ENCODE assay signal across 8 cellular contexts in the genomic region with DNA sequence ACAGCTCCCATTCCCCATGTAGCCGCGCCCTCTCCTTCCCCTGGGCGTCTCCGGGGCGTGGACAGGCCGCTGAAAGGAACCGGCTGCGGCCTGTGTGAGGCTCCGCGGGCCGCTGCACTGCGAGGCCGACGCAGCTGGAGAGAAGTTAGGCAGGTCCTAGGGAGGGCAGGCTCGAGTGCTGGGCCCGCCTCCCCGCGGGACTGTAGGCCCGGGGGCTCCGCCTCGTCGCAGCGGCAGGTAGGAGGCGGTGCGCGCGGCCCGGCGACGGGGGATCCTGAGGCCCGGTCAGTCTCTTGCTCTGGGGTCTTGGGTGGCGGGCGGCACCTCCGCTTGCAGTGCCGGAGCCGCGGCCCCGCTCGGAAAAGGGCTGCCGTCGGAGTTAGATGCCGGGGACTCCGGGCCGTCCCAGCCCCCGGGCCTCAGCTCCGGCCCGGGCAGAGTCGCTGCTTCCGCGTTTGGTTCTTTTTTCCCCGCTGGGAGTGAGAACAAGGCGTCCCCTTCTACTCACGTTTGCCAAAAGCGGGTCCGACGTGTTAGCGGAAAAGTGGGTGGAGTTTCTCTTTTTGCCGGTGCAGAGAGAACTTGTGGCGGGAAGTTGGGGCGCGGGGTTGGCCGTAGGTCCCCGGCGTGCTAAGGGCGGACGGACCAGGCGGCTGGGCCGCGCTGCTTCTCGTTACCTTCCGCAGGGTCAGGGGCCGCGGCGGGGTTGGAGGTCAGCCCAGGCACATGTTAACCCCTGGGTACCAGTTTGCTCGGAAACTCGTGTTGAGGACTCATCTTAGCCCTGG. TPM values are rescaled to one million over a fixed set of nuclear protein-coding genes. Genes with fewer than 3 reads are reported as not detected.
A peak's percentile ranks its signal among the peaks of the same experiment; 100 is the strongest.
DNase-seq lines count a peak whose midpoint lies in the region; ATAC-seq, FAIRE-seq and TF ChIP-seq lines count a peak whose summit lies in the region.

A gene (plus strand): TSS at position 222 of the 788 bp plus-strand sequence. CDS start 2,026 bp downstream, outside the sequence.

- H2BK20ac ChIP-seq in IMR-90 (ENCODE audit: low read depth, low read length), result peak within 1 kb of the TSS; percentile 58; the same call in 1 of the 2 replicates

- H3K4me2 ChIP-seq in IMR-90 (ENCODE audit: low read depth, low read length), result peak within 1 kb of the TSS; percentile 97

- CTCF ChIA-PET in IMR-90 (lab: Yijun Ruan, JAX), result interaction anchor here (1.0 kb wide), 1 partner anchor 10 kb away, joined by 3 read pairs; no protein-coding TSS in a partner anchor

- peak; percentile 15; the same call in 1 of the 2 replicates for TF ChIP-seq RAD21 in IMR-90 (IDR thresholded peaks at IDR 0.05; ENCODE audit: low read length)

- H3K18ac ChIP-seq in IMR-90 (ENCODE audit: low read depth, low read length), result peak within 1 kb of the TSS; percentile 89

- H4K5ac ChIP-seq in IMR-90 (ENCODE audit: low read depth, low read length), result peak within 1 kb of the TSS; percentile 98

- no peaks in the 10 kb centered on the region; the same call in 1 of the 2 replicates for H3K9me1 ChIP-seq in IMR-90 (ENCODE audit: insufficient read depth, low read length)

- POLR2A ChIA-PET in IMR-90 (lab: Charles Lee; ENCODE audit: unreplicated experiment), result interaction anchor here (0.6 kb wide), 1 partner anchor 422 kb away, joined by 3 read pairs; no protein-coding TSS in a partner anchor

- TF ChIP-seq CTCF in IMR-90 (conservative IDR thresholded peaks at IDR 0.05; ENCODE audit: low read depth, low read length) (no peak), nephron (IDR thresholded peaks at IDR 0.05; ENCODE audit: unreplicated experiment in 3 of 3) (peak in 1 of 3 experiments; percentile 20)

- H3K4me1 Mint-ChIP-seq in activated T-helper 17 cell treated with anti-CD3 and anti-CD28 coated beads, Interleukin-2, amount 50 U/mL, for 72 hours, result peaks cover 22% of the 10 kb centered on the region
- H3K4me1 Mint-ChIP-seq in nephron, result peaks cover 14% of the 10 kb centered on the region
- peaks cover 48% of the 10 kb centered on the region for H3K4me1 Mint-ChIP-seq in stimulated activated naive CD8-positive, alpha-beta T cell treated with anti-CD3 and anti-CD28 coated beads, Interleukin-15, amount 100 ng/mL, for 72 hours

- TF ChIP-seq POLR2A in IMR-90 (IDR thresholded peaks at IDR 0.05; ENCODE audit: low read depth, low read length), result peak; percentile 56; the same call in 1 of the 2 replicates

- H2AK9ac ChIP-seq in IMR-90 (replicated peaks; ENCODE audit: low read depth, low read length, poor library complexity), result peak within 1 kb of the TSS; percentile 83

- in situ Hi-C loops in IMR-90 (cut with MboI; ENCODE audit: low sequenced_read_pairs), result no loop called here

- BruUV-seq in IMR-90 (replicated peaks; lab: Mats Ljungman, UMichigan), result no TSS peak

- peak within 1 kb of the TSS; percentile 98 for H3K9ac ChIP-seq in IMR-90 (ENCODE audit: low read depth, low read length)

- H3K4ac ChIP-seq in IMR-90 (ENCODE audit: low read depth, low read length), result peak within 1 kb of the TSS; percentile 91

- peak; percentile 74 for FAIRE-seq in RCC 7860 (lab: Jason Lieb, UNC)

- H2AFZ ChIP-seq in IMR-90 (replicated peaks; ENCODE audit: low read length, poor library complexity), result peak within 1 kb of the TSS; percentile 95

- peak within 1 kb of the TSS; percentile 69 for H2AK5ac ChIP-seq in IMR-90 (ENCODE audit: low read depth, low read length)

- peak within 1 kb of the TSS; percentile 91 for H3K23ac ChIP-seq in IMR-90 (ENCODE audit: low read depth, low read length)

- H3K56ac ChIP-seq in IMR-90 (ENCODE audit: extremely low read depth, insufficient read depth, low read length), result peak within 1 kb of the TSS; percentile 82

- 0% methylated on average over 25 of the region's 76 CpGs; no CpG with 5 or more reads in 1 of the 2 experiments for WGBS in IMR-90 (ENCODE audit: extremely low coverage in 2 of 2, insufficient read length in 1 of 2), 2 experiments

- peak within 1 kb of the TSS; percentile 84 for H3K4me3 ChIP-seq in IMR-90 (ENCODE audit: insufficient read depth, low read depth, low read length)

- no peaks in the 10 kb centered on the region for H3K27me3 Mint-ChIP-seq in activated T-helper 17 cell treated with anti-CD3 and anti-CD28 coated beads, Interleukin-2, amount 50 U/mL, for 72 hours
- H3K27me3 Mint-ChIP-seq in nephron (ENCODE audit: low read depth), result no peaks in the 10 kb centered on the region
- H3K27me3 Mint-ChIP-seq in stimulated activated naive CD8-positive, alpha-beta T cell treated with anti-CD3 and anti-CD28 coated beads, Interleukin-15, amount 100 ng/mL, for 72 hours, result no peaks in the 10 kb centered on the region

- H3K4me3 Mint-ChIP-seq in activated T-helper 17 cell treated with anti-CD3 and anti-CD28 coated beads, Interleukin-2, amount 50 U/mL, for 72 hours, result peak within 1 kb of the TSS; percentile 83
- peak within 1 kb of the TSS; percentile 85 to 93 (median 92) for H3K4me3 Mint-ChIP-seq in nephron
- peak within 1 kb of the TSS; percentile 87 to 89 for H3K4me3 Mint-ChIP-seq in stimulated activated naive CD8-positive, alpha-beta T cell treated with anti-CD3 and anti-CD28 coated beads, Interleukin-15, amount 100 ng/mL, for 72 hours

- peak within 1 kb of the TSS; percentile 67; the same call in 2 of the 3 replicates for H2BK15ac ChIP-seq in IMR-90 (ENCODE audit: low read depth, low read length)

- H4K20me1 ChIP-seq in IMR-90 (ENCODE audit: insufficient read depth, low read length), result no peaks in the 10 kb centered on the region

- H3K9me3 ChIP-seq in IMR-90 (ENCODE audit: control insufficient read depth, insufficient read depth, low read length), result no peaks in the 10 kb centered on the region

- no peaks in the 10 kb centered on the region for H3K36me3 ChIP-seq in IMR-90 (ENCODE audit: control insufficient read depth, insufficient read depth, low read length)

- ATAC-seq in GM21515 (IDR thresholded peaks at IDR 0.05; ENCODE audit: unreplicated experiment) (peak; percentile 90), IMR-90 (ENCODE audit: low read depth) (peak; percentile 96)
- peak; percentile 87 for ATAC-seq in activated T-helper 17 cell treated with anti-CD3 and anti-CD28 coated beads, Interleukin-2, amount 50 U/mL, for 72 hours (replicated peaks)
- ATAC-seq in stimulated activated naive CD8-positive, alpha-beta T cell treated with anti-CD3 and anti-CD28 coated beads, Interleukin-15, amount 100 ng/mL, for 72 hours, result peak; percentile 92

- peak; percentile 63 for DNase-seq in DMS114 treated with DMSO at 0.1 percent for 48 hours (lab: John Stamatoyannopoulos, UW; ENCODE audit: unreplicated experiment)
- DNase-seq in IMR-90, result peak; percentile 87
- peak; percentile 88 for DNase-seq in RCC 7860 (ENCODE audit: low spot score)
- peak; percentile 83 for DNase-seq in fibroblast of peridontal ligament (ENCODE audit: extremely low read depth)
- DNase-seq in stimulated activated naive CD8-positive, alpha-beta T cell treated with anti-CD3 and anti-CD28 coated beads, Interleukin-15, amount 100 ng/mL, for 72 hours, result peak; percentile 87 to 88

- peaks cover 22% of the 10 kb centered on the region for H3K36me3 Mint-ChIP-seq in activated T-helper 17 cell treated with anti-CD3 and anti-CD28 coated beads, Interleukin-2, amount 50 U/mL, for 72 hours (ENCODE audit: low read depth)
- peaks cover 7% of the 10 kb centered on the region for H3K36me3 Mint-ChIP-seq in nephron (ENCODE audit: low read depth)

- peak within 1 kb of the TSS; percentile 93 for H2BK120ac ChIP-seq in IMR-90 (ENCODE audit: low read depth, low read length)

- H3K9me3 Mint-ChIP-seq in activated T-helper 17 cell treated with anti-CD3 and anti-CD28 coated beads, Interleukin-2, amount 50 U/mL, for 72 hours, result no peaks in the 10 kb centered on the region
- H3K9me3 Mint-ChIP-seq in nephron, result no peaks in the 10 kb centered on the region
- no peaks in the 10 kb centered on the region for H3K9me3 Mint-ChIP-seq in stimulated activated naive CD8-positive, alpha-beta T cell treated with anti-CD3 and anti-CD28 coated beads, Interleukin-15, amount 100 ng/mL, for 72 hours

- H3K27ac Mint-ChIP-seq in activated T-helper 17 cell treated with anti-CD3 and anti-CD28 coated beads, Interleukin-2, amount 50 U/mL, for 72 hours, result peak within 1 kb of the TSS; percentile 83
- peak within 1 kb of the TSS; percentile 95 to 99 (median 97) for H3K27ac Mint-ChIP-seq in nephron
- peak within 1 kb of the TSS; percentile 96 to 97 for H3K27ac Mint-ChIP-seq in stimulated activated naive CD8-positive, alpha-beta T cell treated with anti-CD3 and anti-CD28 coated beads, Interleukin-15, amount 100 ng/mL, for 72 hours

- intact Hi-C loops in IMR-90 (cut with micrococcal nuclease), result loop anchor here (1.0 to 10.0 kb wide), 3 partner anchors 61 to 398 kb away; no protein-coding TSS in a partner anchor

- dilution Hi-C loops in IMR-90 (cut with HindIII; ENCODE audit: low sequenced_read_pairs, unreplicated experiment), result no loop called here

- peak within 1 kb of the TSS; percentile 95 for H3K14ac ChIP-seq in IMR-90 (replicated peaks; ENCODE audit: low read depth, low read length)

- peak within 1 kb of the TSS; percentile 84 to 96 for H4K8ac ChIP-seq in IMR-90 (ENCODE audit: low read depth in 2 of 2, low read length in 2 of 2)

- H3K79me1 ChIP-seq in IMR-90 (ENCODE audit: low read depth in 1 of 2, low read length in 2 of 2), result peaks cover 7 to 22% of the 10 kb centered on the region in 2 experiments; a peak in 3 of 4 replicates

- H4K91ac ChIP-seq in IMR-90 (ENCODE audit: insufficient read depth, low read depth, low read length), result peak within 1 kb of the TSS; percentile 86

- H2BK5ac ChIP-seq in IMR-90 (ENCODE audit: low read depth, low read length, poor library complexity, severe bottlenecking), result peak within 1 kb of the TSS; percentile 73

- H3K4me1 ChIP-seq in IMR-90 (ENCODE audit: control insufficient read depth, insufficient read depth, low read length), result peaks cover 2% of the 10 kb centered on the region; the same call in 1 of the 2 replicates

- no peaks in the 10 kb centered on the region for H3K27me3 ChIP-seq in IMR-90 (ENCODE audit: control insufficient read depth, insufficient read depth, low read length)

- H3K27ac ChIP-seq in IMR-90 (ENCODE audit: insufficient read depth, low read length), result peak within 1 kb of the TSS; percentile 86

TF ChIP-seq in IMR-90, 13 proteins besides CTCF, POLR2A, EP300 and RAD21:
- peak; percentile 11; the same call in 1 of the 2 replicates for TF ChIP-seq MAZ (IDR thresholded peaks at IDR 0.05; ENCODE audit: borderline replicate concordance, low read depth, low read length)
- TF ChIP-seq RCOR1 (IDR thresholded peaks at IDR 0.05; ENCODE audit: insufficient replicate concordance, low read length), result no peak
- TF ChIP-seq NFE2L2 (IDR thresholded peaks at IDR 0.05; ENCODE audit: low read depth, low read length), result no peak
- TF ChIP-seq BHLHE40 (IDR thresholded peaks at IDR 0.05; ENCODE audit: low read depth, low read length), result 0 out of 2 replicates have a peak, but pooled peaks have one; percentile 58
- peak; percentile 48; the same call in 1 of the 2 replicates for TF ChIP-seq MXI1 (IDR thresholded peaks at IDR 0.05; ENCODE audit: borderline replicate concordance, low read depth, low read length)

RNA-seq across cellular contexts. Expression of the gene that starts here (rescaled TPM):
- 22.8 and 27.2 TPM in 2 replicates for total RNA-seq in IMR-90 (2012; rRNA removed)
- 11.0 and 12.2 TPM in 2 replicates for polyA plus RNA-seq in IMR-90 (2012; rRNA removed)
- polyA plus RNA-seq in IMR-90 (2012; cell fraction: cytosol; rRNA removed), result 1.9 and 5.2 TPM in 2 replicates
- polyA plus RNA-seq in IMR-90 (2012; cell fraction: nucleus; rRNA removed; ENCODE audit: low replicate concordance), result 1.2 and 8.7 TPM in 2 replicates
- 10 to 100 TPM; 14.3 to 19.7 TPM for total RNA-seq in activated T-helper 17 cell treated with anti-CD3 and anti-CD28 coated beads, Interleukin-2, amount 50 U/mL, for 72 hours

Comparison
In these comparisons a context has a peak if more than half of its experiments do, and no peak if none do; other contexts are left out.
1. Peak in every context shown above with its lines: DNase-seq, ATAC-seq, H3K4me3 ChIP-seq and H3K27ac ChIP-seq.